ENCODE assay signal across 13 cellular contexts in genomic region chr4:184447664-184448063, GRCh38. TPM values are rescaled to one million over a fixed set of nuclear protein-coding genes. Genes with fewer than 3 reads are reported as not detected.
DNase-seq lines count a peak whose midpoint lies in the region; ATAC-seq, FAIRE-seq and TF ChIP-seq lines count a peak whose summit lies in the region.
"Had no signal": no experiment of that assay in that cellular context is flagged by ENCODE, and none has a peak within 500 bp of the region (broad histone marks: within the 10 kb centered on the region; RNA-seq: fewer than 3 reads in every experiment).

No MANE protein-coding gene starts in this region.

- peaks cover 3% of the 10 kb centered on the region for H3K36me3 ChIP-seq in CD8-positive, alpha-beta memory T cell (ENCODE audit: insufficient read depth, low read length)
- H3K36me3 ChIP-seq in parathyroid adenoma (ENCODE audit: control insufficient read depth, insufficient read depth, low read length) = no peaks in the 10 kb centered on the region
- peaks cover 0 to 9% of the 10 kb centered on the region in 2 donors for H3K36me3 ChIP-seq in neuronal stem cell (replicated peaks in 1 of 2; ENCODE audit: control insufficient read depth in 2 of 2, insufficient read depth in 2 of 2, low read length in 2 of 2)

- H2BK5ac ChIP-seq in neuronal stem cell (ENCODE audit: low read length) = no peak overlapping the region

- peaks cover 54% of the 10 kb centered on the region for H3K79me2 ChIP-seq in parathyroid adenoma

- H3K18ac ChIP-seq in neuronal stem cell (ENCODE audit: low read length) = no peak overlapping the region

- H3K27ac Mint-ChIP-seq in CD8-positive, alpha-beta memory T cell = peak overlapping the region; percentile 58 to 94 (median 76)
- peak overlapping the region in 2 of 3 donors; percentile 33 to 83 for H3K27ac Mint-ChIP-seq in IgD-negative memory B cell

- H3K27me3 ChIP-seq in CD8-positive, alpha-beta memory T cell (ENCODE audit: insufficient read depth, low read length, poor library complexity, severe bottlenecking) = no peaks in the 10 kb centered on the region
- no peaks in the 10 kb centered on the region for H3K27me3 ChIP-seq in parathyroid adenoma (ENCODE audit: control insufficient read depth, insufficient read depth, low read length)
- H3K27me3 ChIP-seq in neuronal stem cell (ENCODE audit: control insufficient read depth in 3 of 3, insufficient read depth in 3 of 3, low read depth in 1 of 3, low read length in 3 of 3) = no peaks in the 10 kb centered on the region

- no peak overlapping the region for H2AK5ac ChIP-seq in neuronal stem cell (ENCODE audit: low read depth, low read length)

- no peaks in the 10 kb centered on the region for H3K9me3 ChIP-seq in CD8-positive, alpha-beta memory T cell (ENCODE audit: low read length)
- no peaks in the 10 kb centered on the region for H3K9me3 ChIP-seq in parathyroid adenoma (ENCODE audit: control insufficient read depth, low read length)
- H3K9me3 ChIP-seq in neuronal stem cell (replicated peaks in 1 of 2; ENCODE audit: control insufficient read depth in 2 of 2, insufficient read depth in 1 of 2, low read depth in 1 of 2, low read length in 2 of 2) = peaks cover 0 to 6% of the 10 kb centered on the region in 2 donors

- peaks cover 81% of the 10 kb centered on the region for H3K4me1 ChIP-seq in CD8-positive, alpha-beta memory T cell (ENCODE audit: insufficient read depth, low read length)
- H3K4me1 ChIP-seq in parathyroid adenoma (peaks cover 16% of the 10 kb centered on the region), neuronal stem cell (ENCODE audit: control insufficient read depth in 2 of 2, insufficient read depth in 1 of 2, low read depth in 1 of 2, low read length in 2 of 2) (peaks cover 10 to 12% of the 10 kb centered on the region in 2 donors)

- no peaks in the 10 kb centered on the region for H3K9me3 Mint-ChIP-seq in CD8-positive, alpha-beta memory T cell
- H3K9me3 Mint-ChIP-seq in IgD-negative memory B cell = no peaks in the 10 kb centered on the region

- H2BK120ac ChIP-seq in neuronal stem cell (ENCODE audit: low read depth, low read length) = no peak overlapping the region

- POLR2A ChIA-PET in CD8-positive, alpha-beta memory T cell (lab: Charles Lee) = interaction anchor here (0.6 kb wide), 2 partner anchors 35 to 770 kb away, joined by 3 to 8 read pairs; no protein-coding TSS in a partner anchor

- H4K8ac ChIP-seq in neuronal stem cell (ENCODE audit: low read depth, low read length) = no peak overlapping the region

- H2AFZ ChIP-seq in parathyroid adenoma (no peak overlapping the region), neuronal stem cell (ENCODE audit: low read length) (no peak overlapping the region)

- no peak overlapping the region for H2BK15ac ChIP-seq in neuronal stem cell (ENCODE audit: low read length)

- peak overlapping the region in 5 of 7 donors; percentile 6 to 77 (median 23) for H3K4me3 Mint-ChIP-seq in CD8-positive, alpha-beta memory T cell
- H3K4me3 Mint-ChIP-seq in IgD-negative memory B cell = peak overlapping the region in 2 of 4 donors; percentile 3 to 45

- H3K4me2 ChIP-seq in parathyroid adenoma (ENCODE audit: low read length) (no peak overlapping the region), neuronal stem cell (ENCODE audit: insufficient read depth, low read length, poor library complexity, severe bottlenecking) (no peak overlapping the region)

- peaks cover 85 to 94% (median 91%) of the 10 kb centered on the region in 3 donors for H3K4me1 Mint-ChIP-seq in CD8-positive, alpha-beta memory T cell
- peaks cover 74 to 81% (median 74%) of the 10 kb centered on the region in 3 donors for H3K4me1 Mint-ChIP-seq in IgD-negative memory B cell

- H3K14ac ChIP-seq in neuronal stem cell (ENCODE audit: low read length) = no peak overlapping the region

- no peak overlapping the region for H3K27ac ChIP-seq in CD8-positive, alpha-beta memory T cell (ENCODE audit: low read depth, low read length)
- peak overlapping the region; percentile 19 for H3K27ac ChIP-seq in parathyroid adenoma
- H3K27ac ChIP-seq in neuronal stem cell (replicated peaks; ENCODE audit: low read length) = no peak overlapping the region
- H3K27ac ChIP-seq: HL-60 had no signal

- no peak overlapping the region for H3K4me3 ChIP-seq in CD8-positive, alpha-beta memory T cell (ENCODE audit: low read length)
- H3K4me3 ChIP-seq in epithelial cell of esophagus (ENCODE audit: low read length) (no peak overlapping the region), parathyroid adenoma (ENCODE audit: low read depth, low read length) (no peak overlapping the region), neuronal stem cell (ENCODE audit: low read length in 2 of 2) (no peak overlapping the region)

- H3K36me3 Mint-ChIP-seq in CD8-positive, alpha-beta memory T cell = peaks cover 0 to 46% (median 17%) of the 10 kb centered on the region in 3 donors
- H3K36me3 Mint-ChIP-seq in IgD-negative memory B cell = peaks cover 8% of the 10 kb centered on the region

- WGBS in neuronal stem cell (ENCODE audit: extremely low coverage in 2 of 2, insufficient read length in 2 of 2, insufficient replicate concordance in 1 of 2), 2 donors = no CpG with 5 or more reads among the region's 10 CpGs

- no peak overlapping the region for H3K4ac ChIP-seq in neuronal stem cell (ENCODE audit: low read length)

- H3K79me1 ChIP-seq in neuronal stem cell (ENCODE audit: low read depth, low read length) = peaks cover 3% of the 10 kb centered on the region

- no peaks in the 10 kb centered on the region for H3K27me3 Mint-ChIP-seq in CD8-positive, alpha-beta memory T cell
- H3K27me3 Mint-ChIP-seq in IgD-negative memory B cell = no peaks in the 10 kb centered on the region
- H3K27me3 Mint-ChIP-seq: brain had no signal

- no peak for ATAC-seq in HG03565 (IDR thresholded peaks at IDR 0.05; ENCODE audit: unreplicated experiment)

- TF ChIP-seq POLR2A in H54 (IDR thresholded peaks at IDR 0.05; ENCODE audit: low read depth, low read length) = no peak

- H3K9ac ChIP-seq in parathyroid adenoma (no peak overlapping the region), neuronal stem cell (ENCODE audit: low read depth, low read length, poor library complexity) (no peak overlapping the region)

- H4K91ac ChIP-seq in neuronal stem cell (ENCODE audit: low read depth, low read length, poor library complexity) = no peak overlapping the region

- no peak overlapping the region for H3K23ac ChIP-seq in neuronal stem cell (ENCODE audit: low read depth, low read length, poor library complexity)

- no peak for FAIRE-seq in H54 (lab: Jason Lieb, UNC)
- FAIRE-seq: kidney had no signal

- no peak for DNase-seq in CD8-positive, alpha-beta memory T cell
- DNase-seq in epithelial cell of esophagus (ENCODE audit: low read depth) (peak; percentile 14), neuronal stem cell (ENCODE audit: low spot score) (no peak), putamen (ENCODE audit: low spot score) (no peak), H54 (ENCODE audit: insufficient read length, low spot score) (no peak)
- DNase-seq: kidney, NCI-H1092, NCI-H82 had no signal

- CTCF ChIA-PET in CD8-positive, alpha-beta memory T cell (lab: Charles Lee) = interaction anchor here (0.7 to 1.5 kb wide), 3 partner anchors 11 to 27 kb away, joined by 3 to 4 read pairs (median 3); partner anchors contain the start of gene IRF2

- H2BK12ac ChIP-seq in neuronal stem cell (ENCODE audit: low read length) = no peak overlapping the region

- TF ChIP-seq CTCF in epithelial cell of esophagus (IDR thresholded peaks at IDR 0.05; ENCODE audit: insufficient read depth, low read depth, low read length, missing control alignments) (no peak), parathyroid adenoma (IDR thresholded peaks at IDR 0.05) (no peak)

RNA-seq across cellular contexts. Expression of gene IRF2, which starts 26.7 kb away (rescaled TPM):
- 10 to 100 TPM; 44.1 to 44.3 TPM for total RNA-seq in CD8-positive, alpha-beta memory T cell
- polyA plus RNA-seq in CD8-positive, alpha-beta memory T cell = 79.3 TPM
- polyA plus RNA-seq in IgD-negative memory B cell = 105 TPM
- polyA plus RNA-seq in neuronal stem cell (2013, experiment 1 of 2) = 12.7 TPM
- 12.8 TPM for polyA plus RNA-seq in neuronal stem cell (2013, experiment 2 of 2)
